In the genomic region with DNA sequence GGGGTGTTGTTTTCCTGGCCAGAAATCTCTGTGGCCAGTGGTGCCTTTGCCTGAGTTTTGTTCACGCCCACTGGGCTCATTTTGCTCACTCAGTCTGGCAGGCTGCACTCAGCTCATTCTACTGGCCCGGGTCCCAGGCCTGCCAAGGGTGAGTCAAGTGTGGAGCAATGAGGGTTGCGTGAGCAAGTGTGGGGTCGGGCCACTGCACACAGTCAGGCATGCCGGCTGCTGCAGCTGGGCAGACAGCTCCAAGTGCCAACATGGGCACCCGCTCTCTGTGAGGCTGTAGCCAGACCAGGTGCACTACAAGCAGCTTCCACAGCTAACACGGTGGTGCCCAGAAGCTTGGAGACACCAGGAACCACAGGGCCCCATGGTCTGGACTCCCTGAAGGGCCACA, we compare ENCODE assay signal across 17 cellular contexts.
DNase-seq lines count a peak whose midpoint lies in the region; ATAC-seq, FAIRE-seq and TF ChIP-seq lines count a peak whose summit lies in the region.
"Had no signal": no experiment of that assay in that cellular context is flagged by ENCODE, and none has a peak within 500 bp of the region (broad histone marks: within the 10 kb centered on the region; RNA-seq: fewer than 3 reads in every experiment).

No MANE protein-coding gene starts in this region.

- WGBS in thyroid gland, 2 donors, result 16 to 26% methylated on average over 2 to 7 of the region's 7 CpGs

- intact Hi-C loops in kidney (cut with DNase I) (no loop called here), thyroid gland (cut with DNase I) (no loop called here)

- TF ChIP-seq CTCF in kidney (IDR thresholded peaks at IDR 0.05; ENCODE audit: borderline replicate concordance, extremely low read depth, insufficient read depth) (no peak), thyroid gland (IDR thresholded peaks at IDR 0.05) (no peak)

- H3K4me3 ChIP-seq in kidney (ENCODE audit: low read length in 2 of 2) (no peak overlapping the region), thyroid gland (replicated peaks in 1 of 3) (no peak overlapping the region)
- H3K4me3 ChIP-seq: BLaER1 treated with 17β-estradiol and CSF1 and Interleukin-3, amounts not matched to agents 10 nM and 100 nM had no signal

- no peak overlapping the region for H3K9ac ChIP-seq in kidney (ENCODE audit: low read length in 2 of 2)
- H3K9ac ChIP-seq: BLaER1 treated with 17β-estradiol and CSF1 and Interleukin-3, amounts not matched to agents 10 nM and 100 nM had no signal

- H3K4me1 ChIP-seq in kidney (ENCODE audit: control insufficient read depth in 1 of 2, insufficient read depth in 1 of 2, low read depth in 1 of 2, low read length in 2 of 2), result no peaks in the 10 kb centered on the region
- peaks cover 3 to 10% of the 10 kb centered on the region in 2 donors for H3K4me1 ChIP-seq in thyroid gland
- H3K4me1 ChIP-seq: BLaER1 treated with 17β-estradiol and CSF1 and Interleukin-3, amounts not matched to agents 10 nM and 100 nM had no signal

- no peak for TF ChIP-seq POLR2A in thyroid gland (IDR thresholded peaks at IDR 0.05)

- peak; percentile 4 for DNase-seq in RPMI7951 (ENCODE audit: low read depth)
- peak; percentile 86 for DNase-seq in kidney
- peak; percentile 96 for DNase-seq in thyroid gland
- no peak for DNase-seq in stimulated activated naive CD4-positive, alpha-beta T cell treated with Interleukin-2 at 50 U/mL for 16 hours (lab: John Stamatoyannopoulos, UW)
- DNase-seq in CD1c-positive myeloid dendritic cell (ENCODE audit: extremely low spot score), result no peak
- DNase-seq: activated naive CD8-positive, alpha-beta T cell treated with anti-CD3 and anti-CD28 coated beads, Interleukin-2, amount 10 ng/mL, durations not matched to agents 7 days and 5 days; activated T-cell treated with anti-CD3 and anti-CD28 coated beads, Interleukin-2, amount 50 U/mL, for 48 hours; central memory CD4-positive, alpha-beta T cell; DMS153; effector CD8-positive, alpha-beta T cell; mesendoderm; NCI-H187; NCI-H510A; stimulated activated CD4-positive, alpha-beta T cell treated with anti-CD3 and anti-CD28 coated beads, Interleukin-2, amount 100 ng/mL, for 24 hours had no signal

- no peaks in the 10 kb centered on the region for H3K27me3 ChIP-seq in thyroid gland
- H3K27me3 ChIP-seq: BLaER1 treated with 17β-estradiol and CSF1 and Interleukin-3, amounts not matched to agents 10 nM and 100 nM had no signal

- H3K27ac ChIP-seq in kidney (ENCODE audit: low read depth in 2 of 2, low read length in 2 of 2) (no peak overlapping the region), thyroid gland (peak overlapping the region in 1 of 3 donors; percentile 57)
- H3K27ac ChIP-seq: BLaER1 treated with 17β-estradiol and CSF1 and Interleukin-3, amounts not matched to agents 10 nM and 100 nM had no signal

- H3K9me3 ChIP-seq in kidney (ENCODE audit: control insufficient read depth in 1 of 2, low read length in 2 of 2) (no peaks in the 10 kb centered on the region), thyroid gland (no peaks in the 10 kb centered on the region)

- FAIRE-seq in kidney (lab: Jason Lieb, UNC), result no peak

- peak; percentile 98 for ATAC-seq in esophagus mucosa
- no peak for ATAC-seq in GM21360 (IDR thresholded peaks at IDR 0.05; ENCODE audit: unreplicated experiment)

- H3K36me3 ChIP-seq in kidney (ENCODE audit: control insufficient read depth in 1 of 2, insufficient read depth in 2 of 2, low read length in 2 of 2) (no peaks in the 10 kb centered on the region), thyroid gland (no peaks in the 10 kb centered on the region)
- H3K36me3 ChIP-seq: BLaER1 treated with 17β-estradiol and CSF1 and Interleukin-3, amounts not matched to agents 10 nM and 100 nM had no signal

Comparison
In these comparisons a context has a peak if more than half of its experiments do, and no peak if none do; other contexts are left out.
1. DNase-seq: peak in RPMI7951 (single experiment), kidney (single experiment) and thyroid gland (2 of 2); none in stimulated activated naive CD4-positive, alpha-beta T cell treated with Interleukin-2 at 50 U/mL for 16 hours (single experiment) and CD1c-positive myeloid dendritic cell (single experiment).